Comparison of ENCODE assay signal across 3 cellular contexts in the genomic region with DNA sequence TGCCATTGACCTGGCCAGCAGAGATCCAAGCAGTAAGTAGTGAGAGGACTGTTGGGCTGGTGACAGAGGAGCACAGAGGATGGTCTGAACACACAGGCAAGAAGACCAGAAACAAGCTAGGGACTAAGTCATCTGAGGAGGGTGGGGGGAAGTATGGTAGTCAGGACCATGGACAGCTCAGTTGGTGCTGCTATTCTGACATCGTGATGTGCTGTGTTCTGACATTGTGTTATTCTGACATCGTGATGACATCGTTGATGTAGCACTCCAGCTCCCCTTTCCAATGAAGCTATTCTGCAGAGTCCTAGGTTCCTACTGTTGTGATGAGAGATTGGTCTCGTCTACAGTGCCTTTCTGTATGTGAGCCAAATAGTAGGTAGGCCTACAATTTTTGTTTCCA.
A peak's percentile ranks its signal among the peaks of the same experiment; 100 is the strongest.
TF ChIP-seq lines count a peak whose summit lies in the region.

No MANE protein-coding gene starts in this region.

TF ChIP-seq in HCT116, 20 proteins besides CTCF, POLR2A, EP300 and RAD21:
- TF ChIP-seq TCF7L2 (IDR thresholded peaks at IDR 0.05; ENCODE audit: borderline replicate concordance, extremely low read depth, insufficient read depth, insufficient read length) (no peak), CEBPB (IDR thresholded peaks at IDR 0.05; ENCODE audit: low read depth) (no peak), EGR1 (IDR thresholded peaks at IDR 0.05; ENCODE audit: low read depth) (no peak), ELF1 (IDR thresholded peaks at IDR 0.05; ENCODE audit: borderline replicate concordance, low read depth) (no peak), ZNF274 (IDR thresholded peaks at IDR 0.05; ENCODE audit: low read depth, low read length) (no peak)
- TF ChIP-seq, protein P1, sequence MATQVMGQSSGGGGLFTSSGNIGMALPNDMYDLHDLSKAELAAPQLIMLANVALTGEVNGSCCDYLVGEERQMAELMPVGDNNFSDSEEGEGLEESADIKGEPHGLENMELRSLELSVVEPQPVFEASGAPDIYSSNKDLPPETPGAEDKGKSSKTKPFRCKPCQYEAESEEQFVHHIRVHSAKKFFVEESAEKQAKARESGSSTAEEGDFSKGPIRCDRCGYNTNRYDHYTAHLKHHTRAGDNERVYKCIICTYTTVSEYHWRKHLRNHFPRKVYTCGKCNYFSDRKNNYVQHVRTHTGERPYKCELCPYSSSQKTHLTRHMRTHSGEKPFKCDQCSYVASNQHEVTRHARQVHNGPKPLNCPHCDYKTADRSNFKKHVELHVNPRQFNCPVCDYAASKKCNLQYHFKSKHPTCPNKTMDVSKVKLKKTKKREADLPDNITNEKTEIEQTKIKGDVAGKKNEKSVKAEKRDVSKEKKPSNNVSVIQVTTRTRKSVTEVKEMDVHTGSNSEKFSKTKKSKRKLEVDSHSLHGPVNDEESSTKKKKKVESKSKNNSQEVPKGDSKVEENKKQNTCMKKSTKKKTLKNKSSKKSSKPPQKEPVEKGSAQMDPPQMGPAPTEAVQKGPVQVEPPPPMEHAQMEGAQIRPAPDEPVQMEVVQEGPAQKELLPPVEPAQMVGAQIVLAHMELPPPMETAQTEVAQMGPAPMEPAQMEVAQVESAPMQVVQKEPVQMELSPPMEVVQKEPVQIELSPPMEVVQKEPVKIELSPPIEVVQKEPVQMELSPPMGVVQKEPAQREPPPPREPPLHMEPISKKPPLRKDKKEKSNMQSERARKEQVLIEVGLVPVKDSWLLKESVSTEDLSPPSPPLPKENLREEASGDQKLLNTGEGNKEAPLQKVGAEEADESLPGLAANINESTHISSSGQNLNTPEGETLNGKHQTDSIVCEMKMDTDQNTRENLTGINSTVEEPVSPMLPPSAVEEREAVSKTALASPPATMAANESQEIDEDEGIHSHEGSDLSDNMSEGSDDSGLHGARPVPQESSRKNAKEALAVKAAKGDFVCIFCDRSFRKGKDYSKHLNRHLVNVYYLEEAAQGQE (IDR thresholded peaks at IDR 0.05; ENCODE audit: low read depth) = peak; percentile 98
- TF ChIP-seq, protein P2, sequence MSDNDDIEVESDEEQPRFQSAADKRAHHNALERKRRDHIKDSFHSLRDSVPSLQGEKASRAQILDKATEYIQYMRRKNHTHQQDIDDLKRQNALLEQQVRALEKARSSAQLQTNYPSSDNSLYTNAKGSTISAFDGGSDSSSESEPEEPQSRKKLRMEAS (IDR thresholded peaks at IDR 0.05) = no peak

TF ChIP-seq in K562, 482 proteins besides CTCF, POLR2A, EP300 and RAD21 (continues in another document):
- TF ChIP-seq PHTF2 (CRISPR knock-in tag; IDR thresholded peaks at IDR 0.05) = no peak
- peak; percentile 99 for TF ChIP-seq EHMT2 (IDR thresholded peaks at IDR 0.05)
- TF ChIP-seq GABPB1 (CRISPR knock-in tag; IDR thresholded peaks at IDR 0.05) = no peak
- no peak for TF ChIP-seq CSDE1 (IDR thresholded peaks at IDR 0.05)
- no peak for TF ChIP-seq ZNF12 (CRISPR knock-in tag; IDR thresholded peaks at IDR 0.05)
- TF ChIP-seq YY1 (IDR thresholded peaks at IDR 0.05; ENCODE audit: borderline replicate concordance in 1 of 3, control insufficient read depth in 1 of 3, extremely low read depth in 1 of 3, insufficient read depth in 3 of 3, insufficient read length in 1 of 3, insufficient replicate concordance in 2 of 3, low read depth in 1 of 3, low read length in 2 of 3) = no peak
- TF ChIP-seq NONO (IDR thresholded peaks at IDR 0.05; ENCODE audit: low read depth in 2 of 2, low read length in 1 of 2) = no peak
- TF ChIP-seq ATF1 (CRISPR knock-in tag; IDR thresholded peaks at IDR 0.05) = no peak
- TF ChIP-seq ATF1 (tag; IDR thresholded peaks at IDR 0.05) = peak; percentile 79
- TF ChIP-seq MAFG (tag; conservative IDR thresholded peaks at IDR 0.05) = no peak
- no peak for TF ChIP-seq SAP30 (IDR thresholded peaks at IDR 0.05; ENCODE audit: borderline replicate concordance, insufficient read depth, low read depth, low read length, poor library complexity, severe bottlenecking)
- TF ChIP-seq, protein P1 (CRISPR knock-in tag; IDR thresholded peaks at IDR 0.05; ENCODE audit: low read depth) = peak; percentile 98
- TF ChIP-seq ESRRA (IDR thresholded peaks at IDR 0.05; ENCODE audit: borderline replicate concordance, low read depth) = no peak
- no peak for TF ChIP-seq KLF13 (tag; IDR thresholded peaks at IDR 0.05; ENCODE audit: borderline replicate concordance, low read depth)
- no peak; the same call in 1 of the 2 replicates for TF ChIP-seq JUND (IDR thresholded peaks at IDR 0.05; ENCODE audit: borderline replicate concordance, low read depth, low read length)
- peak; percentile 54; the same call in 1 of the 3 replicates for TF ChIP-seq JUND (tag; IDR thresholded peaks at IDR 0.05; ENCODE audit: borderline replicate concordance, low read depth, low read length)
- TF ChIP-seq ZBED1 (IDR thresholded peaks at IDR 0.05) = no peak
- TF ChIP-seq, protein P3, sequence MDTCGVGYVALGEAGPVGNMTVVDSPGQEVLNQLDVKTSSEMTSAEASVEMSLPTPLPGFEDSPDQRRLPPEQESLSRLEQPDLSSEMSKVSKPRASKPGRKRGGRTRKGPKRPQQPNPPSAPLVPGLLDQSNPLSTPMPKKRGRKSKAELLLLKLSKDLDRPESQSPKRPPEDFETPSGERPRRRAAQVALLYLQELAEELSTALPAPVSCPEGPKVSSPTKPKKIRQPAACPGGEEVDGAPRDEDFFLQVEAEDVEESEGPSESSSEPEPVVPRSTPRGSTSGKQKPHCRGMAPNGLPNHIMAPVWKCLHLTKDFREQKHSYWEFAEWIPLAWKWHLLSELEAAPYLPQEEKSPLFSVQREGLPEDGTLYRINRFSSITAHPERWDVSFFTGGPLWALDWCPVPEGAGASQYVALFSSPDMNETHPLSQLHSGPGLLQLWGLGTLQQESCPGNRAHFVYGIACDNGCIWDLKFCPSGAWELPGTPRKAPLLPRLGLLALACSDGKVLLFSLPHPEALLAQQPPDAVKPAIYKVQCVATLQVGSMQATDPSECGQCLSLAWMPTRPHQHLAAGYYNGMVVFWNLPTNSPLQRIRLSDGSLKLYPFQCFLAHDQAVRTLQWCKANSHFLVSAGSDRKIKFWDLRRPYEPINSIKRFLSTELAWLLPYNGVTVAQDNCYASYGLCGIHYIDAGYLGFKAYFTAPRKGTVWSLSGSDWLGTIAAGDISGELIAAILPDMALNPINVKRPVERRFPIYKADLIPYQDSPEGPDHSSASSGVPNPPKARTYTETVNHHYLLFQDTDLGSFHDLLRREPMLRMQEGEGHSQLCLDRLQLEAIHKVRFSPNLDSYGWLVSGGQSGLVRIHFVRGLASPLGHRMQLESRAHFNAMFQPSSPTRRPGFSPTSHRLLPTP (IDR thresholded peaks at IDR 0.05; ENCODE audit: borderline replicate concordance, extremely low read depth, insufficient read length) = no peak
- TF ChIP-seq ZNF175 (CRISPR knock-in tag; IDR thresholded peaks at IDR 0.05; ENCODE audit: low read depth) = no peak
- no peak for TF ChIP-seq MYBL2 (IDR thresholded peaks at IDR 0.05; ENCODE audit: low read depth)
- no peak for TF ChIP-seq MYBL2 (CRISPR knock-in tag; IDR thresholded peaks at IDR 0.05; ENCODE audit: borderline replicate concordance)
- no peak for TF ChIP-seq PRMT5 (CRISPR knock-in tag; IDR thresholded peaks at IDR 0.05)
- TF ChIP-seq BACH1 (tag; IDR thresholded peaks at IDR 0.05) = no peak
- TF ChIP-seq SMARCC2 (IDR thresholded peaks at IDR 0.05; ENCODE audit: low read depth) = no peak

TF ChIP-seq in HepG2, 621 proteins besides CTCF, POLR2A, EP300 and RAD21 (continues in another document):
- no peak for TF ChIP-seq NPAS2 (CRISPR knock-in tag; IDR thresholded peaks at IDR 0.05; ENCODE audit: borderline replicate concordance)
- TF ChIP-seq ZNF530 (CRISPR knock-in tag; IDR thresholded peaks at IDR 0.05; ENCODE audit: low read depth) = 0 out of 2 replicates have a peak, but pooled peaks have one; percentile 67
- peak; percentile 29; the same call in 1 of the 2 replicates for TF ChIP-seq RFX3 (CRISPR knock-in tag; IDR thresholded peaks at IDR 0.05)
- 0 out of 2 replicates have a peak, but pooled peaks have one; percentile 39 for TF ChIP-seq MAZ (IDR thresholded peaks at IDR 0.05; ENCODE audit: borderline replicate concordance, low read depth, low read length)
- TF ChIP-seq MAZ (CRISPR knock-in tag; IDR thresholded peaks at IDR 0.05; ENCODE audit: low read depth) = 0 out of 2 replicates have a peak, but pooled peaks have one; percentile 53
- peak; percentile 99 for TF ChIP-seq MIER2 (CRISPR knock-in tag; IDR thresholded peaks at IDR 0.05)
- TF ChIP-seq KMT2B (CRISPR knock-in tag; IDR thresholded peaks at IDR 0.05) = peak; percentile 79
- TF ChIP-seq FOSL2 (CRISPR knock-in tag; IDR thresholded peaks at IDR 0.05) = peak; percentile 48; the same call in 1 of the 2 replicates
- TF ChIP-seq, protein P4, sequence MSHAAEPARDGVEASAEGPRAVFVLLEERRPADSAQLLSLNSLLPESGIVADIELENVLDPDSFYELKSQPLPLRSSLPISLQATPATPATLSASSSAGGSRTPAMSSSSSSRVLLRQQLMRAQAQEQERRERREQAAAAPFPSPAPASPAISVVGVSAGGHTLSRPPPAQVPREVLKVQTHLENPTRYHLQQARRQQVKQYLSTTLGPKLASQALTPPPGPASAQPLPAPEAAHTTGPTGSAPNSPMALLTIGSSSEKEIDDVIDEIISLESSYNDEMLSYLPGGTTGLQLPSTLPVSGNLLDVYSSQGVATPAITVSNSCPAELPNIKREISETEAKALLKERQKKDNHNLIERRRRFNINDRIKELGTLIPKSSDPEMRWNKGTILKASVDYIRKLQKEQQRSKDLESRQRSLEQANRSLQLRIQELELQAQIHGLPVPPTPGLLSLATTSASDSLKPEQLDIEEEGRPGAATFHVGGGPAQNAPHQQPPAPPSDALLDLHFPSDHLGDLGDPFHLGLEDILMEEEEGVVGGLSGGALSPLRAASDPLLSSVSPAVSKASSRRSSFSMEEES (CRISPR knock-in tag; IDR thresholded peaks at IDR 0.05) = peak; percentile 87
- no peak for TF ChIP-seq MTA3 (CRISPR knock-in tag; IDR thresholded peaks at IDR 0.05)
- TF ChIP-seq, protein P5, sequence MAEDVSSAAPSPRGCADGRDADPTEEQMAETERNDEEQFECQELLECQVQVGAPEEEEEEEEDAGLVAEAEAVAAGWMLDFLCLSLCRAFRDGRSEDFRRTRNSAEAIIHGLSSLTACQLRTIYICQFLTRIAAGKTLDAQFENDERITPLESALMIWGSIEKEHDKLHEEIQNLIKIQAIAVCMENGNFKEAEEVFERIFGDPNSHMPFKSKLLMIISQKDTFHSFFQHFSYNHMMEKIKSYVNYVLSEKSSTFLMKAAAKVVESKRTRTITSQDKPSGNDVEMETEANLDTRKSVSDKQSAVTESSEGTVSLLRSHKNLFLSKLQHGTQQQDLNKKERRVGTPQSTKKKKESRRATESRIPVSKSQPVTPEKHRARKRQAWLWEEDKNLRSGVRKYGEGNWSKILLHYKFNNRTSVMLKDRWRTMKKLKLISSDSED (CRISPR knock-in tag; IDR thresholded peaks at IDR 0.05) = no peak
- TF ChIP-seq, protein P6, sequence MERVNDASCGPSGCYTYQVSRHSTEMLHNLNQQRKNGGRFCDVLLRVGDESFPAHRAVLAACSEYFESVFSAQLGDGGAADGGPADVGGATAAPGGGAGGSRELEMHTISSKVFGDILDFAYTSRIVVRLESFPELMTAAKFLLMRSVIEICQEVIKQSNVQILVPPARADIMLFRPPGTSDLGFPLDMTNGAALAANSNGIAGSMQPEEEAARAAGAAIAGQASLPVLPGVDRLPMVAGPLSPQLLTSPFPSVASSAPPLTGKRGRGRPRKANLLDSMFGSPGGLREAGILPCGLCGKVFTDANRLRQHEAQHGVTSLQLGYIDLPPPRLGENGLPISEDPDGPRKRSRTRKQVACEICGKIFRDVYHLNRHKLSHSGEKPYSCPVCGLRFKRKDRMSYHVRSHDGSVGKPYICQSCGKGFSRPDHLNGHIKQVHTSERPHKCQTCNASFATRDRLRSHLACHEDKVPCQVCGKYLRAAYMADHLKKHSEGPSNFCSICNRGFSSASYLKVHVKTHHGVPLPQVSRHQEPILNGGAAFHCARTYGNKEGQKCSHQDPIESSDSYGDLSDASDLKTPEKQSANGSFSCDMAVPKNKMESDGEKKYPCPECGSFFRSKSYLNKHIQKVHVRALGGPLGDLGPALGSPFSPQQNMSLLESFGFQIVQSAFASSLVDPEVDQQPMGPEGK (CRISPR knock-in tag; IDR thresholded peaks at IDR 0.05) = peak; percentile 31; the same call in 1 of the 2 replicates
- peak; percentile 68 for TF ChIP-seq ZNF607 (CRISPR knock-in tag; IDR thresholded peaks at IDR 0.05; ENCODE audit: borderline replicate concordance)
- 0 out of 2 replicates have a peak, but pooled peaks have one; percentile 72 for TF ChIP-seq ZNF782 (CRISPR knock-in tag; IDR thresholded peaks at IDR 0.05; ENCODE audit: borderline replicate concordance)
- TF ChIP-seq SATB2 (CRISPR knock-in tag; IDR thresholded peaks at IDR 0.05) = 0 out of 2 replicates have a peak, but pooled peaks have one; percentile 55
- TF ChIP-seq, protein P7, sequence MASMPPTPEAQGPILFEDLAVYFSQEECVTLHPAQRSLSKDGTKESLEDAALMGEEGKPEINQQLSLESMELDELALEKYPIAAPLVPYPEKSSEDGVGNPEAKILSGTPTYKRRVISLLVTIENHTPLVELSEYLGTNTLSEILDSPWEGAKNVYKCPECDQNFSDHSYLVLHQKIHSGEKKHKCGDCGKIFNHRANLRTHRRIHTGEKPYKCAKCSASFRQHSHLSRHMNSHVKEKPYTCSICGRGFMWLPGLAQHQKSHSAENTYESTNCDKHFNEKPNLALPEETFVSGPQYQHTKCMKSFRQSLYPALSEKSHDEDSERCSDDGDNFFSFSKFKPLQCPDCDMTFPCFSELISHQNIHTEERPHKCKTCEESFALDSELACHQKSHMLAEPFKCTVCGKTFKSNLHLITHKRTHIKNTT (CRISPR knock-in tag; IDR thresholded peaks at IDR 0.05) = no peak
- peak; percentile 93; the same call in 1 of the 2 replicates for TF ChIP-seq ZNF792 (CRISPR knock-in tag; IDR thresholded peaks at IDR 0.05)
- TF ChIP-seq AHR (CRISPR knock-in tag; IDR thresholded peaks at IDR 0.05) = peak; percentile 41; the same call in 1 of the 2 replicates
- TF ChIP-seq ZNF232 (CRISPR knock-in tag; IDR thresholded peaks at IDR 0.05; ENCODE audit: borderline replicate concordance) = peak; percentile 67; the same call in 1 of the 2 replicates
- peak; percentile 35; the same call in 1 of the 2 replicates for TF ChIP-seq GABPB1 (CRISPR knock-in tag; IDR thresholded peaks at IDR 0.05)
- TF ChIP-seq MED13 (CRISPR knock-in tag; IDR thresholded peaks at IDR 0.05) = no peak
- peak; percentile 74 for TF ChIP-seq HOXA9 (CRISPR knock-in tag; IDR thresholded peaks at IDR 0.05; ENCODE audit: borderline replicate concordance)
- 0 out of 2 replicates have a peak, but pooled peaks have one; percentile 35 for TF ChIP-seq ZNF879 (CRISPR knock-in tag; IDR thresholded peaks at IDR 0.05)
